13 cellular contexts compared by ENCODE assay signal in the genomic region with DNA sequence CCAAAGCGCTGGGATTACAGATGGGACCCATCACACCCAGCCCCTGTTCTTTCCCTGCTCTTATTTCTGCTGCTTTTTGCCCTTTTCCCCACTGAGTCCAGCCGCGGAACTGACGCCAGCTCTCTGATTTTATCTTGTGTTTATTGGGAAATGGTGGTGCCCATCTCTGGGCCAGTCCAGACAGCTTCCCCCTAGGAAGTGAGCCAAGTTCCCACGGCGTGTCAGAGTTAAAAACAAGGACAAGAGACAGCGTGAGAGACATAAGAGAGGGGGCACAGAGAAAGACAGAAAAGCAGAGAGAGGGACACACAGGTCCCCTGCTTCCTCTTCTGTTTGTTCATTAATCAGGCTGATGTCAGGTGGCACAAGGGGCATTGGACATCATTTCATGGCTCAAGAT. TPM values are rescaled to one million over a fixed set of nuclear protein-coding genes. Genes with fewer than 3 reads are reported as not detected.
DNase-seq lines count a peak whose midpoint lies in the region; ATAC-seq and TF ChIP-seq lines count a peak whose summit lies in the region.
"Not testable (repeated sequence)": the region's sequence is repeated elsewhere in the genome, so short reads cannot be mapped to it uniquely, and the experiment has no call there.
"Had no signal": no experiment of that assay in that cellular context is flagged by ENCODE, and none has a peak within 500 bp of the region (broad histone marks: within the 10 kb centered on the region; RNA-seq: fewer than 3 reads in every experiment).

No MANE protein-coding gene starts in this region.

- DNase-seq in HFFc6 (peak; percentile 3), Right ventricle myocardium superior (peak; percentile 42), left ventricle myocardium superior (peak; percentile 25), left lung (peak; percentile 12 to 41), omental fat pad (ENCODE audit: low spot score) (peak; percentile 40), sciatic nerve (ENCODE audit: low spot score) (peak; percentile 42), ureter (ENCODE audit: low spot score) (peak; percentile 88)
- DNase-seq in activated effector memory CD4-positive, alpha-beta T cell treated with anti-CD3 and anti-CD28 coated beads, Interleukin-2, amount 50 U/mL, for 16 hours = peak; percentile 36

- H3K27me3 Mint-ChIP-seq in HFFc6 (ENCODE audit: insufficient read depth) = not testable (repeated sequence)

- H3K4me1 ChIP-seq in left lung = not testable (repeated sequence)

- not testable (repeated sequence) for H3K36me3 ChIP-seq in left lung

- H3K27ac ChIP-seq in left lung = not testable (repeated sequence)

- H3K9me3 Mint-ChIP-seq in HFFc6 = not testable (repeated sequence)

- not testable (repeated sequence) for TF ChIP-seq CTCF in HFFc6 (IDR thresholded peaks at IDR 0.05); left lung (IDR thresholded peaks at IDR 0.05); omental fat pad (IDR thresholded peaks at IDR 0.05)

- not testable (repeated sequence) for H3K27me3 ChIP-seq in left lung

- not testable (repeated sequence) for ATAC-seq in Right ventricle myocardium superior (ENCODE audit: poor library complexity); left ventricle myocardium superior; left lung; sciatic nerve
- peak; percentile 27 for ATAC-seq in omental fat pad (ENCODE audit: low FRiP score)

- H3K9me3 ChIP-seq in left lung = not testable (repeated sequence)

- H3K4me1 Mint-ChIP-seq in HFFc6 (ENCODE audit: low read depth) = not testable (repeated sequence)

- H3K4me3 Mint-ChIP-seq in HFFc6 = not testable (repeated sequence)

- not testable (repeated sequence) for H3K36me3 Mint-ChIP-seq in HFFc6 (ENCODE audit: low read depth)

- intact Hi-C loops in Right ventricle myocardium superior (cut with DNase I); left ventricle myocardium superior (cut with micrococcal nuclease); left lung (cut with DNase I); sciatic nerve (cut with DNase I): not testable (repeated sequence)

- H3K4me3 ChIP-seq in left lung = not testable (repeated sequence)

- not testable (repeated sequence) for H3K27ac Mint-ChIP-seq in HFFc6

RNA-seq across cellular contexts. Expression of gene UPK3BL2, which starts 11.9 kb away (rescaled TPM):
- 1 to 10 TPM; 6.0 to 9.8 (median 7.6) TPM for total RNA-seq in HFFc6 (2021; fragmentation: NEBNext Ultra II Directional; extraction: Animal tissue kit (Norgen Biotek cat#: 25700))
- 4.4 TPM for total RNA-seq in Right ventricle myocardium superior
- total RNA-seq in left ventricle myocardium superior = 2.9 TPM
- total RNA-seq in left lung = 10 to 100 TPM; 12.7 to 22.0 TPM
- total RNA-seq in omental fat pad = 10 to 100 TPM in 1 of 4 donors, 1 to 10 TPM in 3; 1.6 to 11.7 (median 5.6) TPM
- total RNA-seq in sciatic nerve = 31.6 TPM
- 132 TPM for total RNA-seq in ureter

RNA-seq across cellular contexts. Expression of gene RASA4B, which starts 14.0 kb away (rescaled TPM):
- 10 to 100 TPM; 16.4 to 26.2 (median 20.2) TPM for total RNA-seq in HFFc6 (2021; fragmentation: NEBNext Ultra II Directional; extraction: Animal tissue kit (Norgen Biotek cat#: 25700))
- 9.3 TPM for total RNA-seq in Right ventricle myocardium superior
- 7.5 TPM for total RNA-seq in left ventricle myocardium superior
- total RNA-seq in left lung = 10 to 100 TPM; 18.1 to 18.5 TPM
- 1 to 10 TPM; 5.0 to 9.1 (median 6.7) TPM for total RNA-seq in omental fat pad
- total RNA-seq in sciatic nerve = 59.3 TPM
- total RNA-seq in ureter = 10.9 TPM

RNA-seq across cellular contexts. Expression of gene SPDYE2, which starts 19.4 kb away (rescaled TPM):
- not detected for total RNA-seq in HFFc6 (2021; fragmentation: NEBNext Ultra II Directional; extraction: Animal tissue kit (Norgen Biotek cat#: 25700))
- total RNA-seq in Right ventricle myocardium superior = not detected
- total RNA-seq in left ventricle myocardium superior = not detected
- not detected for total RNA-seq in left lung
- not detected for total RNA-seq in omental fat pad
- total RNA-seq in sciatic nerve = 0.31 TPM
- total RNA-seq in ureter = 0.52 TPM
- total RNA-seq: A172, Caco-2, H1, H9, HepG2 had no signal

RNA-seq across cellular contexts. Expression of gene POLR2J3, which starts 40.8 kb away (rescaled TPM):
- total RNA-seq in HFFc6 (2021; fragmentation: NEBNext Ultra II Directional; extraction: Animal tissue kit (Norgen Biotek cat#: 25700)) = 10 to 100 TPM; 18.4 to 31.6 (median 20.1) TPM
- total RNA-seq in Right ventricle myocardium superior (12.0 TPM), left ventricle myocardium superior (11.1 TPM), left lung (10 to 100 TPM; 21.6 to 43.4 TPM), omental fat pad (10 to 100 TPM; 20.5 to 30.7 (median 25.6) TPM), sciatic nerve (64.2 TPM), ureter (64.3 TPM)

RNA-seq across cellular contexts. Expression of gene POLR2J, which starts 52.9 kb away (rescaled TPM):
- 10 to 100 TPM; 61.8 to 76.5 (median 66.0) TPM for total RNA-seq in HFFc6 (2021; fragmentation: NEBNext Ultra II Directional; extraction: Animal tissue kit (Norgen Biotek cat#: 25700))
- total RNA-seq in Right ventricle myocardium superior (51.3 TPM), left ventricle myocardium superior (49.6 TPM), left lung (10 to 100 TPM; 30.5 to 39.0 TPM), omental fat pad (10 to 100 TPM; 15.4 to 26.6 (median 18.3) TPM), sciatic nerve (31.6 TPM), ureter (53.1 TPM)

Comparison
In these comparisons a context has a peak if more than half of its experiments do, and no peak if none do; other contexts are left out.
1. DNase-seq: peak in every context shown above with its lines; median percentile 88 in ureter; 42 in Right ventricle myocardium superior; 42 in sciatic nerve; 40 in omental fat pad; 36 in activated effector memory CD4-positive, alpha-beta T cell treated with anti-CD3 and anti-CD28 coated beads, Interleukin-2, amount 50 U/mL, for 16 hours; 26 in left lung; 25 in left ventricle myocardium superior; 3 in HFFc6.